In the genomic region with DNA sequence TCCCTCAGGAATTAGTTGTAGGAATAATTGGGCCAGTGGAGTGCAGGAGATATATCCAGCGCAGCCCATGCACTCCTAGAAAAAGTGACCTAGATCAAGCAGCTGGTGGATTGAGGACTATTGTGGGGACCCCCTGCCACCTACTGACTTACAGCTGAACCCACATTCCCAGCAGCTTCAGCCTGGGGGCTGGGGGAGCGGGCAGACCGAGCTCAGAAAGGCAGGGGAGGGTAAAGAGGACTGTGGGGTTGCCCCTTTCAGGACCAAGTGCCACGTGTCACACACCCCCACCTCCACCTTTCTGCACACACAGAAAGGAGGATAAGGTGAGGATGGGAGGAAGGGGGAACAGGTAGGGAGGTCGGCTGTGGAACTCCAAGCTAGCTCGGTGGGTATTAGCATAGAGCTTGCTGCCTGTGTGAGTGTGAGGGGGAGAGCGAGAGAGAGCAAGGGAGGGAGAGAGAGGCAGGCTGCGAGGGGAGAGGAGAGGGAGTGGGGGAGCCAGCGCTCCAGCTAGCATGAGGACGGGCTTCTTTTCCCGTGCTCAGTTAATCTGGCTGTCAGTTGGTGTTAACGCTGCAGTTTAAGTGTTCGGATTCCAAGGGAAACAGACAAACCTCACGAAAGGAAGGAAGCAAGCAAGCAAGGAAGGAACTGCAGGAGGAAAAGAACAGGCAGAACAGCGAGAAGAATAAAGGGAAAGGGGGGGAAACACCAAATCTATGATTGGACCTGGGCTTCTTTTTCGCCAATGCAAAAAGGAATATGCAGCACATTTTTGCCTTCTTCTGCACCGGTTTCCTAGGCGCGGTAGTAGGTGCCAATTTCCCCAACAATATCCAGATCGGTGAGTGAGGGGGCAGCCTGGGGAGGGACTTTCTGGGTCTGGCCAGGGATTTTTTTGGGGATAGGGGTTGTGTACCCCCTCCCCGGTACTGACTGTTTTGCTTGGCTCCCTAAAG, we compare ENCODE assay signal across 11 cellular contexts. TPM values are rescaled to one million over a fixed set of nuclear protein-coding genes. Genes with fewer than 3 reads are reported as not detected.
DNase-seq lines count a peak whose midpoint lies in the region; ATAC-seq and TF ChIP-seq lines count a peak whose summit lies in the region.
"Had no signal": no experiment of that assay in that cellular context is flagged by ENCODE, and none has a peak within 500 bp of the region (broad histone marks: within the 10 kb centered on the region; RNA-seq: fewer than 3 reads in every experiment).

A gene (plus strand): TSS at position 547 of the 962 bp plus-strand sequence.

- intact Hi-C loops in right lobe of liver (cut with DNase I): loop anchor here in 1 of 2 donors (10.0 kb wide), 1 partner anchor 474 kb away; no protein-coding TSS in a partner anchor

- no peaks in the 10 kb centered on the region for H3K36me3 Mint-ChIP-seq in activated CD8-positive, alpha-beta T cell treated with anti-CD3 and anti-CD28 coated beads, Interleukin-2, amount 10 ng/mL, durations not matched to agents 7 days and 5 days (ENCODE audit: low read depth)

- CTCF ChIA-PET in activated CD8-positive, alpha-beta T cell treated with anti-CD3 and anti-CD28 coated beads, Interleukin-2, amount 10 ng/mL, durations not matched to agents 7 days and 5 days (lab: Charles Lee): no interaction called here

- H3K9me3 ChIP-seq in mesodermal cell (ENCODE audit: control insufficient read depth, low read length) (no peaks in the 10 kb centered on the region), right lobe of liver (no peaks in the 10 kb centered on the region)

- no peak for TF ChIP-seq POLR2A in right lobe of liver (IDR thresholded peaks at IDR 0.05)

- no peaks in the 10 kb centered on the region for H3K36me3 ChIP-seq in mesodermal cell (ENCODE audit: control insufficient read depth, insufficient read depth, low read length)
- no peaks in the 10 kb centered on the region for H3K36me3 ChIP-seq in right lobe of liver

- H3K9me3 Mint-ChIP-seq in stimulated activated naive CD8-positive, alpha-beta T cell treated with anti-CD3 and anti-CD28 coated beads, Interleukin-15, amount 100 ng/mL, for 72 hours: no peaks in the 10 kb centered on the region
- H3K9me3 Mint-ChIP-seq in activated CD8-positive, alpha-beta T cell treated with anti-CD3 and anti-CD28 coated beads, Interleukin-2, amount 10 ng/mL, durations not matched to agents 7 days and 5 days (ENCODE audit: insufficient read depth): no peaks in the 10 kb centered on the region

- DNase-seq in stimulated activated naive CD8-positive, alpha-beta T cell treated with anti-CD3 and anti-CD28 coated beads, Interleukin-15, amount 100 ng/mL, for 72 hours: no peak
- no peak for DNase-seq in stimulated activated naive CD8-positive, alpha-beta T cell treated with anti-CD3 and anti-CD28 coated beads, Interleukin-15, Interleukin-2, amounts not matched to agents 100 U/mL and 50 U/mL, for 24 hours
- DNase-seq in middle frontal gyrus (ENCODE audit: extremely low spot score, low spot score) (no peak), NCI-H510A (lab: John Stamatoyannopoulos, UW) (no peak), right lobe of liver (no peak)
- no peak for DNase-seq in activated CD8-positive, alpha-beta T cell treated with anti-CD3 and anti-CD28 coated beads, Interleukin-2, amount 10 ng/mL, durations not matched to agents 7 days and 5 days
- DNase-seq: effector memory CD4-positive, alpha-beta T cell had no signal

- H3K4me3 Mint-ChIP-seq in stimulated activated naive CD8-positive, alpha-beta T cell treated with anti-CD3 and anti-CD28 coated beads, Interleukin-15, amount 100 ng/mL, for 72 hours: no peak within 1 kb of the TSS
- H3K4me3 Mint-ChIP-seq in activated CD8-positive, alpha-beta T cell treated with anti-CD3 and anti-CD28 coated beads, Interleukin-2, amount 10 ng/mL, durations not matched to agents 7 days and 5 days: no peak within 1 kb of the TSS

- peaks cover 48% of the 10 kb centered on the region for H3K27me3 Mint-ChIP-seq in stimulated activated naive CD8-positive, alpha-beta T cell treated with anti-CD3 and anti-CD28 coated beads, Interleukin-15, amount 100 ng/mL, for 72 hours
- peaks cover 21% of the 10 kb centered on the region for H3K27me3 Mint-ChIP-seq in activated CD8-positive, alpha-beta T cell treated with anti-CD3 and anti-CD28 coated beads, Interleukin-2, amount 10 ng/mL, durations not matched to agents 7 days and 5 days (ENCODE audit: low read depth)

- peak within 1 kb of the TSS; percentile 23 for H3K4me3 ChIP-seq in mesodermal cell (ENCODE audit: extremely low read depth, insufficient read depth, low read length, poor library complexity, severe bottlenecking)
- H3K4me3 ChIP-seq in right lobe of liver: no peak within 1 kb of the TSS
- H3K4me3 ChIP-seq: SK-N-MC had no signal

- H3K27me3 ChIP-seq in right lobe of liver: no peaks in the 10 kb centered on the region

- peaks cover 9% of the 10 kb centered on the region for H3K4me1 ChIP-seq in mesodermal cell (ENCODE audit: control insufficient read depth, insufficient read depth, low read length, poor library complexity, severe bottlenecking)
- H3K4me1 ChIP-seq in right lobe of liver: no peaks in the 10 kb centered on the region

- H3K4me1 Mint-ChIP-seq in stimulated activated naive CD8-positive, alpha-beta T cell treated with anti-CD3 and anti-CD28 coated beads, Interleukin-15, amount 100 ng/mL, for 72 hours: no peaks in the 10 kb centered on the region
- H3K4me1 Mint-ChIP-seq in activated CD8-positive, alpha-beta T cell treated with anti-CD3 and anti-CD28 coated beads, Interleukin-2, amount 10 ng/mL, durations not matched to agents 7 days and 5 days (ENCODE audit: low read depth): no peaks in the 10 kb centered on the region

- peak; percentile 33 for ATAC-seq in stimulated activated naive CD8-positive, alpha-beta T cell treated with anti-CD3 and anti-CD28 coated beads, Interleukin-15, amount 100 ng/mL, for 72 hours
- no peak for ATAC-seq in stimulated activated naive CD8-positive, alpha-beta T cell treated with anti-CD3 and anti-CD28 coated beads, Interleukin-15, Interleukin-2, amounts not matched to agents 100 U/mL and 50 U/mL, for 24 hours
- no peak for ATAC-seq in right lobe of liver
- ATAC-seq in activated CD8-positive, alpha-beta T cell treated with anti-CD3 and anti-CD28 coated beads, Interleukin-2, amount 10 ng/mL, durations not matched to agents 7 days and 5 days: no peak

- POLR2A ChIA-PET in activated CD8-positive, alpha-beta T cell treated with anti-CD3 and anti-CD28 coated beads, Interleukin-2, amount 10 ng/mL, durations not matched to agents 7 days and 5 days (lab: Charles Lee): no interaction called here

- TF ChIP-seq CTCF in right lobe of liver (IDR thresholded peaks at IDR 0.05): no peak

- WGBS in mesodermal cell (ENCODE audit: insufficient coverage in 2 of 2), 2 experiments: 14 to 21% methylated on average over 14 to 15 of the region's 21 CpGs
- WGBS in right lobe of liver (ENCODE audit: insufficient coverage, low coverage, low lambda C conversion rate, missing lambda C conversion rate): 9% methylated on average over 19 of the region's 21 CpGs

- peak within 1 kb of the TSS; percentile 81 for H3K27ac ChIP-seq in cingulate gyrus (ENCODE audit: low read depth, low read length)
- H3K27ac ChIP-seq in mesodermal cell (ENCODE audit: low read depth, low read length, severe bottlenecking): peak within 1 kb of the TSS; percentile 51
- no peak within 1 kb of the TSS for H3K27ac ChIP-seq in right lobe of liver
- H3K27ac ChIP-seq: C4-2B, SK-N-MC had no signal

- no peak within 1 kb of the TSS for H3K27ac Mint-ChIP-seq in stimulated activated naive CD8-positive, alpha-beta T cell treated with anti-CD3 and anti-CD28 coated beads, Interleukin-15, amount 100 ng/mL, for 72 hours
- H3K27ac Mint-ChIP-seq in activated CD8-positive, alpha-beta T cell treated with anti-CD3 and anti-CD28 coated beads, Interleukin-2, amount 10 ng/mL, durations not matched to agents 7 days and 5 days: no peak within 1 kb of the TSS

RNA-seq across cellular contexts. Expression of the gene that starts here (rescaled TPM):
- 2.3 TPM for polyA plus RNA-seq in mesodermal cell (2013, experiment 1 of 2)
- 2.2 TPM for polyA plus RNA-seq in mesodermal cell (2013, experiment 2 of 2)
- not detected for total RNA-seq in right lobe of liver
- total RNA-seq in activated CD8-positive, alpha-beta T cell treated with anti-CD3 and anti-CD28 coated beads, Interleukin-2, amount 10 ng/mL, durations not matched to agents 7 days and 5 days: not detected

Comparison
In these comparisons a context has a peak if more than half of its experiments do, and no peak if none do; other contexts are left out.
1. H3K27ac ChIP-seq: peak in cingulate gyrus (single experiment) and mesodermal cell (single experiment); none in right lobe of liver (0 of 3).